ENCODE assay signal across 26 cellular contexts in the genomic region with DNA sequence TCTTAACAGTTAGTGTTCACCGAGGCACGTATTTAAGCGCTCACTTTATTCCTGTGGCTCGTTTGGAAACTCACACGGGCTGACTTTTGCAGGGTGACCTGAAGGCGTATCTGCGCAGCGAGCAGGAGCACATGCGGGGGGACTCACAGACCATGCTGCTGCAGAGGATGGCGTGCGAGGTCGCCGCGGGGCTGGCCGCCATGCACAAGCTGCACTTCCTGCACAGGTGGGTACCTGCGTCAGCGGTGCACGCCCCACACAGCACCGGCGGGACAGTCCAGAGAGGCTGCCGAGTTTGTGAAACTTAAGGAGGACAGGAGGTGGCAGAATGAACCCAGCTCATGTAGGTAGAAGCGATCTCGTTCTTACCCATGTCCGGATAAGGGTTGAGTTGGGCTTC. TPM values are rescaled to one million over a fixed set of nuclear protein-coding genes. Genes with fewer than 3 reads are reported as not detected.
"Had no signal": no experiment of that assay in that cellular context is flagged by ENCODE, and none has a peak within 500 bp of the region (broad histone marks: within the 10 kb centered on the region; RNA-seq: fewer than 3 reads in every experiment).

No MANE protein-coding gene starts in this region.

- H3K27me3 ChIP-seq: ascending aorta had no signal

- H3K4me3 ChIP-seq: ascending aorta, SK-N-MC had no signal

- ATAC-seq: activated CD4-positive, CD25-positive, alpha-beta regulatory T cell treated with anti-CD3 and anti-CD28 coated beads, Interleukin-2, amount 50 U/mL, for 24 hours; activated CD8-positive, alpha-beta T cell treated with anti-CD3 and anti-CD28 coated beads, Interleukin-2, amount 10 ng/mL, durations not matched to agents 7 days and 5 days; Panc1; Right ventricle myocardium inferior; T-cell had no signal

- H3K4me3 Mint-ChIP-seq: activated CD8-positive, alpha-beta T cell treated with anti-CD3 and anti-CD28 coated beads, Interleukin-2, amount 10 ng/mL, durations not matched to agents 7 days and 5 days; activated naive CD4-positive, alpha-beta T cell treated with anti-CD3 and anti-CD28 coated beads, Interleukin-2, amount 50 U/mL, for 24 hours; brain; central memory CD8-positive, alpha-beta T cell; T-cell had no signal

- H3K27ac Mint-ChIP-seq: activated CD8-positive, alpha-beta T cell treated with anti-CD3 and anti-CD28 coated beads, Interleukin-2, amount 10 ng/mL, durations not matched to agents 7 days and 5 days; activated naive CD4-positive, alpha-beta T cell treated with anti-CD3 and anti-CD28 coated beads, Interleukin-2, amount 50 U/mL, for 24 hours; T-cell had no signal

- H3K27me3 Mint-ChIP-seq: activated naive CD4-positive, alpha-beta T cell treated with anti-CD3 and anti-CD28 coated beads, Interleukin-2, amount 50 U/mL, for 24 hours; brain; central memory CD8-positive, alpha-beta T cell; T-cell had no signal

- H3K9ac ChIP-seq: KMS-11 had no signal

- H3K4me1 ChIP-seq: ascending aorta had no signal

- H3K27ac ChIP-seq: ascending aorta, KMS-11, SK-N-MC, WERI-Rb-1 had no signal

- H3K9me3 Mint-ChIP-seq: activated naive CD4-positive, alpha-beta T cell treated with anti-CD3 and anti-CD28 coated beads, Interleukin-2, amount 50 U/mL, for 24 hours; brain; central memory CD8-positive, alpha-beta T cell; T-cell had no signal

- DNase-seq: activated CD4-positive, alpha-beta T cell treated with anti-CD3 and anti-CD28 coated beads for 4 hours; activated CD8-positive, alpha-beta memory T cell treated with anti-CD3 and anti-CD28 coated beads, Interleukin-2, amount 50 U/mL, for 48 hours; activated CD8-positive, alpha-beta T cell treated with anti-CD3 and anti-CD28 coated beads, Interleukin-2, amount 10 ng/mL, durations not matched to agents 7 days and 5 days; activated T-cell treated with anti-CD3 and anti-CD28 coated beads, Interleukin-2, amount 50 U/mL, for 1 hour; NCI-H1092; NCI-H1436; NCI-H1694 treated with DMSO at 0.1 percent for 48 hours; NCI-H2029 treated with DMSO at 0.1 percent for 48 hours; NCI-H510A treated with DMSO at 0.1 percent for 48 hours; NCI-H69; NK-92 treated with Interleukin-12 subunit alpha and Interleukin-12 subunit beta, amount 100 ng/mL, for 24 hours; OCI-M1; RPMI8226; T-cell; T-helper 2 cell; T1000; WERI-Rb-1 had no signal

- H3K9me3 ChIP-seq: ascending aorta had no signal

- H3K4me2 ChIP-seq: KMS-11 had no signal

RNA-seq across cellular contexts. Expression of gene BHLHA15, which starts 39.8 kb away (rescaled TPM):
- total RNA-seq: activated CD8-positive, alpha-beta T cell treated with anti-CD3 and anti-CD28 coated beads, Interleukin-2, amount 10 ng/mL, durations not matched to agents 7 days and 5 days; ascending aorta; Right ventricle myocardium inferior had no signal
